In the genomic region with DNA sequence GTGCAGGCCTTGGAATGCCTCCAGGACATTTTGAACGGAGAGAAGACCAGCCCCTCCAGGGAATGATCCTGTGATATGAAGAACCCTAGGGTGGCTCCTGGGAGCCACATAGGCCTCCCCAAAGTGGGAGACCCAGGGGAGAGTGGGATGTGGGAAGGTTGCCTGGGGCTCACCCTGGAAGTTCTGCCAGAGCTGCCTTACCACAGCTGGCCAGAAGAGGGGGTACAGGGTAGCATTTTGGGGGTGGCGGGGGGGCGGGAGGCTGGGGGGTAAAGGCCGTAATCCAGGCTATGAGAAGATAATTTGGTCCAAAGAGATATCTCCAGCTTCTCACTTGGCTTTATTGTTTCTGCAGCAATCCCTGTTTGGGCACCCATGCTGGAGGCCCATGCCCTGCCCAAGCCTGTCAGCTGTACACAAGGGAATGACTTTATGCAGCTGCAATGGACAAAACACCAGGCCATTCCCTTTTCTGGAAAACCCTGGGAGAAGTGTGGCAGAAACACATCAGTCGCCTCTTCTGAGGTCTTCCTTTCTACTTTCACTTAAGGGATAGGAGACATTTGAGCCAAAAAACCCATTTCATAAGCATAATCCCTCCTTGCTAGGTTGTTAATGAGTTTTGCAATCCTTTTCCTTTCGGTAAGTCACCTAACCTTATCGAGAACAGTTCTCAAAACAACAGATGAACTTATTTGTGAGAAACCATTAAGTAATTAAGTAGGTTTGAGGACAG, we compare ENCODE assay signal across 9 cellular contexts. TPM values are rescaled to one million over a fixed set of nuclear protein-coding genes. Genes with fewer than 3 reads are reported as not detected.
DNase-seq lines count a peak whose midpoint lies in the region; ATAC-seq and TF ChIP-seq lines count a peak whose summit lies in the region.
"Had no signal": no experiment of that assay in that cellular context is flagged by ENCODE, and none has a peak within 500 bp of the region (broad histone marks: within the 10 kb centered on the region; RNA-seq: fewer than 3 reads in every experiment).

No MANE protein-coding gene starts in this region.

- intact Hi-C loops in transverse colon (cut with DNase I; ENCODE audit: low total_unique reads), result no loop called here

- 74% methylated on average over 3 to 6 of the region's 7 CpGs for WGBS in transverse colon (ENCODE audit: low coverage in 1 of 2), 2 donors

- no peaks in the 10 kb centered on the region for H3K9me3 ChIP-seq in transverse colon
- H3K9me3 ChIP-seq: SJSA1 had no signal

- in situ Hi-C loops in transverse colon (cut with MboI; ENCODE audit: low pct_ligation_motif_present in 1 of 4, low pct_unique_long_range_greater_than_20kb in 1 of 4, low sequenced_read_pairs in 3 of 4), result loop anchor here in 3 of 4 donors (10.0 to 25.0 kb wide), 3 partner anchors 219 to 241 kb away; no protein-coding TSS in a partner anchor

- H3K36me3 ChIP-seq in transverse colon, result peaks cover 0 to 4% (median 0%) of the 10 kb centered on the region in 4 donors

- TF ChIP-seq CTCF in fibroblast of mammary gland (conservative IDR thresholded peaks at IDR 0.05; ENCODE audit: control insufficient read depth, insufficient read depth, low read depth, low read length) (peak; percentile 32), transverse colon (IDR thresholded peaks at IDR 0.05) (peak; percentile 18 to 48 (median 31))

- peak overlapping the region; percentile 56 to 77 (median 62) for H3K27ac ChIP-seq in transverse colon
- H3K27ac ChIP-seq: SJSA1 had no signal

- peak; percentile 23 for DNase-seq in activated T-cell treated with anti-CD3 and anti-CD28 coated beads for 1 hour (ENCODE audit: low read depth)
- DNase-seq in activated T-cell treated with anti-CD3 and anti-CD28 coated beads for 4 hours, result no peak
- no peak for DNase-seq in fibroblast of mammary gland (ENCODE audit: low read depth)
- no peak for DNase-seq in transverse colon

- TF ChIP-seq POLR2A in transverse colon (IDR thresholded peaks at IDR 0.05), result no peak

- peaks cover 0 to 25% (median 4%) of the 10 kb centered on the region in 4 donors for H3K4me1 ChIP-seq in transverse colon

- no peak for ATAC-seq in HG02840 (IDR thresholded peaks at IDR 0.05; ENCODE audit: low FRiP score, unreplicated experiment)
- no peak for ATAC-seq in HG03097 (IDR thresholded peaks at IDR 0.05; ENCODE audit: low FRiP score, unreplicated experiment)

- TF ChIP-seq EP300 in transverse colon (IDR thresholded peaks at IDR 0.05; ENCODE audit: low read depth), result no peak

- H3K27me3 ChIP-seq in transverse colon, result no peaks in the 10 kb centered on the region
- H3K27me3 ChIP-seq: SJSA1 had no signal

- H3K4me3 ChIP-seq in fibroblast of mammary gland (ENCODE audit: control insufficient read depth, low read depth, low read length) (no peak overlapping the region), transverse colon (no peak overlapping the region)
- H3K4me3 ChIP-seq: SJSA1 had no signal

RNA-seq across cellular contexts. Expression of a gene that starts 11.0 kb away (rescaled TPM):
- 10 to 100 TPM in 2 of 4 donors, 1 to 10 TPM in 2; 3.0 to 26.5 (median 11.8) TPM for total RNA-seq in transverse colon
- total RNA-seq: SJSA1 had no signal

RNA-seq across cellular contexts. Expression of a gene that starts 15.4 kb away (rescaled TPM):
- 1 to 10 TPM in 3 of 4 donors, under 1 TPM in 1; 0.60 to 9.5 (median 4.9) TPM for total RNA-seq in transverse colon
- total RNA-seq: SJSA1 had no signal

RNA-seq across cellular contexts. Expression of a gene that starts 51.3 kb away (rescaled TPM):
- 1 to 10 TPM in 1 of 4 donors, under 1 TPM in 1, not detected in 2; 0.27 to 1.6 TPM for total RNA-seq in transverse colon
- total RNA-seq: CD8-positive, alpha-beta memory T cell; myocyte had no signal

RNA-seq across cellular contexts. Expression of a gene that starts 51.5 kb away (rescaled TPM):
- 10 to 100 TPM in 3 of 4 donors, 1 to 10 TPM in 1; 8.2 to 33.0 (median 16.4) TPM for total RNA-seq in transverse colon
